ENCODE assay signal across 28 cellular contexts in genomic region chr13:101749584-101749983, GRCh38.
"Had no signal": no experiment of that assay in that cellular context is flagged by ENCODE, and none has a peak within 500 bp of the region (broad histone marks: within the 10 kb centered on the region; RNA-seq: fewer than 3 reads in every experiment).

No MANE protein-coding gene starts in this region.

- H3K27ac ChIP-seq: ascending aorta, cardiac muscle cell, VCaP had no signal

- ATAC-seq: activated CD8-positive, alpha-beta T cell treated with anti-CD3 and anti-CD28 coated beads for 36 hours; activated naive CD8-positive, alpha-beta T cell treated with anti-CD3 and anti-CD28 coated beads, Interleukin-2, amount 50 U/mL, for 24 hours had no signal

- H3K4me1 ChIP-seq: ascending aorta had no signal

- DNase-seq: activated B cell treated with CpG ODN at 0.5 μM for 24 hours; activated CD4-positive, alpha-beta memory T cell treated with anti-CD3 and anti-CD28 coated beads for 36 hours; activated CD4-positive, alpha-beta T cell treated with anti-CD3 and anti-CD28 coated beads for 4 hours; activated CD4-positive, alpha-beta T cell treated with anti-CD3 and anti-CD28 coated beads, Interleukin-2, amount 10 ng/mL, durations not matched to agents 24 days and 14 days; activated CD4-positive, alpha-beta T cell treated with anti-CD3 and anti-CD28 coated beads, Interleukin-2, amount 50 U/mL, for 1 hour; activated CD4-positive, alpha-beta T cell treated with anti-CD3 and anti-CD28 coated beads, Interleukin-2, amount 50 U/mL, for 4 hours; activated CD4-positive, CD25-positive, alpha-beta regulatory T cell treated with anti-CD3 and anti-CD28 coated beads, Interleukin-2, amount 50 U/mL, for 72 hours; activated CD8-positive, alpha-beta memory T cell treated with anti-CD3 and anti-CD28 coated beads, Interleukin-2, amount 50 U/mL, for 4 hours; activated CD8-positive, alpha-beta T cell treated with anti-CD3 and anti-CD28 coated beads for 36 hours; activated effector memory CD4-positive, alpha-beta T cell treated with Interleukin-2 at 50 U/mL for 16 hours; activated gamma-delta T cell; activated naive CD4-positive, alpha-beta T cell treated with anti-CD3 and anti-CD28 coated beads, Interleukin-2, amount 10 ng/mL, durations not matched to agents 7 days and 5 days; activated naive CD4-positive, alpha-beta T cell treated with Interleukin-2 at 50 U/mL for 16 hours; activated naive CD8-positive, alpha-beta T cell treated with anti-CD3 and anti-CD28 coated beads, Interleukin-2, amount 10 ng/mL, durations not matched to agents 7 days and 5 days; activated naive CD8-positive, alpha-beta T cell treated with anti-CD3 and anti-CD28 coated beads, Interleukin-2, amount 50 U/mL, for 24 hours; activated T-cell treated with anti-CD3 and anti-CD28 coated beads, Interleukin-2, amount 50 U/mL, for 24 hours; activated T-cell treated with anti-CD3 and anti-CD28 coated beads, Interleukin-2, amount 50 U/mL, for 48 hours; amygdala; anterior cingulate cortex; caudate nucleus; cerebellar nuclear complex; T-helper 2 cell; T-helper 9 cell had no signal

- FAIRE-seq: bronchial epithelial cell, TTC549 had no signal

- H3K36me3 ChIP-seq: ascending aorta, cardiac muscle cell had no signal

- H3K4me3 ChIP-seq: ascending aorta, cardiac muscle cell had no signal

- H3K27me3 ChIP-seq: ascending aorta, cardiac muscle cell had no signal

- H3K9me3 ChIP-seq: ascending aorta had no signal
